In the genomic region with DNA sequence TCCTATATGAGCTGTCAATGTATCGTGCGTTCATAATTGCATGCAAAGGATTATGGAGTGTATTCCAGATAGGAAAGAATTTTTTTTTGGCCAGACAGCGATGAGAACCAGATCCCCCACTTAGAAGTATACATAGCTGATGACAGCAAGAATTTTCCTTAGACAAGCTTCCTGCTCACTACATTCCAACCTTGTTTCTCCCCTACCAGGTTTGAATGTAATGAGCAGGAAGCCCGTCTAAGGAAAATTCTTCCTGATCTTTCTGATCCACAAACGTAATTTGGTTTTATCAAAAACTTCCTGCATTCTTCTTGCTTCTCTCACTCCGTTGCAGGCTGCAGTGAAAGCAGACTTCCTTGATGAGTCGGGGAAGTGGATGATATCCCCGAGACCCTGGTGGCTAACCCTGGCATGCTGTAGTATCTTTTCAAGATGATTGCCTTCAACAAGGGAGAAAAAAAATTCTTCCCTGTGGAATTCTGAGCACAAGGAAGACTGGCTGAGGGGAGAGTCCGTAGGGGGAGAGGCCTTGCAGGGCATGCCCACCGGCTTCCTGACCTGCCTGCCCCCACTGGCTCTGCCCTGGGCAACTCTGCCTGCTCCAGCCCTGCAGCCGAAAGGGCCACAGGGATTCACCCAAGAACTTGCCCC, we compare ENCODE assay signal across 11 cellular contexts.
DNase-seq lines count a peak whose midpoint lies in the region; TF ChIP-seq lines count a peak whose summit lies in the region.
"Had no signal": no experiment of that assay in that cellular context is flagged by ENCODE, and none has a peak within 500 bp of the region (broad histone marks: within the 10 kb centered on the region; RNA-seq: fewer than 3 reads in every experiment).

No MANE protein-coding gene starts in this region.

- H3K4me1 ChIP-seq in smooth muscle cell (ENCODE audit: low read depth) = peaks cover 40% of the 10 kb centered on the region

- no peak for TF ChIP-seq CTCF in fibroblast of the aortic adventitia (IDR thresholded peaks at IDR 0.05; ENCODE audit: insufficient read depth, low read length)
- TF ChIP-seq CTCF in smooth muscle cell (IDR thresholded peaks at IDR 0.05; ENCODE audit: borderline replicate concordance, insufficient read depth, poor library complexity, severe bottlenecking) = no peak

- H3K27ac ChIP-seq in smooth muscle cell (ENCODE audit: low read depth) = peak overlapping the region; percentile 100
- H3K27ac ChIP-seq: WERI-Rb-1 had no signal

- no peak overlapping the region for H2AFZ ChIP-seq in smooth muscle cell (ENCODE audit: low read depth)

- peak; percentile 24 for DNase-seq in GM04504 (ENCODE audit: low read depth)
- DNase-seq in SW480 (ENCODE audit: low spot score) = peak; percentile 43
- peak; percentile 61 for DNase-seq in fibroblast of the aortic adventitia (ENCODE audit: low read depth)
- no peak for DNase-seq in smooth muscle cell (lab: John Stamatoyannopoulos, UW; ENCODE audit: unreplicated experiment)
- DNase-seq in G401 (ENCODE audit: low spot score) = no peak
- DNase-seq in HT-29 (ENCODE audit: low spot score) = no peak
- DNase-seq in HPDE6-E6E7 (ENCODE audit: extremely low spot score) = no peak
- DNase-seq in activated effector memory CD4-positive, alpha-beta T cell treated with anti-CD3 and anti-CD28 coated beads, Interleukin-2, amount 50 U/mL, for 16 hours = no peak
- DNase-seq: activated naive CD8-positive, alpha-beta T cell treated with anti-CD3 and anti-CD28 coated beads, Interleukin-2, amount 50 U/mL, for 24 hours; NCI-H524 treated with DMSO at 0.1 percent for 48 hours; WERI-Rb-1 had no signal

- 26% methylated on average over 11 of the region's 11 CpGs for WGBS in smooth muscle cell (ENCODE audit: low lambda C conversion rate)

- H3K4me3 ChIP-seq in fibroblast of the aortic adventitia (ENCODE audit: low read depth, low read length) (no peak overlapping the region), smooth muscle cell (no peak overlapping the region)

- in situ Hi-C loops in G401 (cut with HindIII; ENCODE audit: low sequenced_read_pairs) = no loop called here

- peak overlapping the region; percentile 64 for H3K4me2 ChIP-seq in smooth muscle cell

- H3K9me3 ChIP-seq in smooth muscle cell (replicated peaks; ENCODE audit: low read depth) = no peaks in the 10 kb centered on the region

- no peaks in the 10 kb centered on the region for H3K36me3 ChIP-seq in smooth muscle cell (ENCODE audit: low read depth)
- H3K36me3 ChIP-seq: WERI-Rb-1 had no signal

- no peaks in the 10 kb centered on the region for H4K20me1 ChIP-seq in smooth muscle cell (ENCODE audit: low read depth)

- no peaks in the 10 kb centered on the region for H3K27me3 ChIP-seq in smooth muscle cell (ENCODE audit: low read depth)

- H3K79me2 ChIP-seq in smooth muscle cell (ENCODE audit: low read depth) = no peaks in the 10 kb centered on the region

- H3F3A ChIP-seq in smooth muscle cell (ENCODE audit: low read depth) = peaks cover 24% of the 10 kb centered on the region

- peak overlapping the region; percentile 94 for H3K9ac ChIP-seq in smooth muscle cell (ENCODE audit: low read depth)

Comparison
In these comparisons a context has a peak if more than half of its experiments do, and no peak if none do; other contexts are left out.
1. DNase-seq: peak in GM04504 (single experiment), SW480 (single experiment) and fibroblast of the aortic adventitia (single experiment); none in smooth muscle cell (single experiment), G401 (single experiment), HT-29 (single experiment), HPDE6-E6E7 (single experiment) and activated effector memory CD4-positive, alpha-beta T cell treated with anti-CD3 and anti-CD28 coated beads, Interleukin-2, amount 50 U/mL, for 16 hours (single experiment).